17 cellular contexts compared by ENCODE assay signal in the genomic region with DNA sequence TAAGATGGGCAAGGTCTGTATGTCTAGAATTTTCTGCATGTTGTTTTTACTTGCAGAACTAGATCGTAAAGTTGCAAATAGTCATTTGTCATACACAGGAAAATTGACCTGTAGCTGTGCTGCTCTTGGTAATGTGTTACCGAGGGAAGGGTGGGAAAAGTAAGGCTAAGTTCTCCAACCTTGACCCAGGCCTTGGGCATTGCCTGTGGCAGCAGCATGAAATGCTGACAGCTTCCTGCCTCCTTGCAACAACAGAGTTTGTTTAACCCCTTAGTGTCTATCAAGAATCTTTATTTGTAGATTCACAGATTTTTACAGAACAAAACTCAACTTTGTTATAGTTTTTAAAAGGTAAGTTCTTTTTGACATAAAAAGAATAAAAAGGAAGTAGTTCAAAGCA.
"Had no signal": no experiment of that assay in that cellular context is flagged by ENCODE, and none has a peak within 500 bp of the region (broad histone marks: within the 10 kb centered on the region; RNA-seq: fewer than 3 reads in every experiment).

No MANE protein-coding gene starts in this region.

- H3K9me3 ChIP-seq: prostate gland, thyroid gland had no signal

- DNase-seq: activated CD4-positive, alpha-beta T cell treated with anti-CD3 and anti-CD28 coated beads for 36 hours; activated CD4-positive, alpha-beta T cell treated with anti-CD3 and anti-CD28 coated beads, Interleukin-2, amount 50 U/mL, for 48 hours; activated gamma-delta T cell treated with Interleukin-2 at 50 U/mL for 16 hours; activated T-cell treated with anti-CD3 and anti-CD28 coated beads for 4 hours; amniotic stem cell; effector memory CD8-positive, alpha-beta T cell; foreskin fibroblast; hypothalamus; kidney; left ventricle myocardium superior; mesenchymal stem cell; naive thymus-derived CD8-positive, alpha-beta T cell; stimulated activated naive B cell treated with anti-CD40 and anti-IgM and Interleukin-4, amounts not matched to agents 10 μg/mL and 1 μg/mL and 100 μg/mL, for 72 hours; thyroid gland had no signal

- H3K4me1 ChIP-seq: prostate gland had no signal

- H3K4me3 ChIP-seq: cardiac muscle cell, prostate gland, thyroid gland had no signal

- ATAC-seq: activated CD4-positive, alpha-beta T cell treated with anti-CD3 and anti-CD28 coated beads for 36 hours; effector memory CD8-positive, alpha-beta T cell; left ventricle myocardium superior; naive thymus-derived CD8-positive, alpha-beta T cell; sciatic nerve; stimulated activated naive B cell treated with anti-CD40 and anti-IgM and Interleukin-4, amounts not matched to agents 10 μg/mL and 1 μg/mL and 100 μg/mL, for 72 hours had no signal

- H3K27ac ChIP-seq: cardiac muscle cell, prostate gland, thyroid gland had no signal

- H3K27me3 ChIP-seq: cardiac muscle cell, thyroid gland had no signal

- H3K36me3 ChIP-seq: prostate gland had no signal
